In the genomic region with DNA sequence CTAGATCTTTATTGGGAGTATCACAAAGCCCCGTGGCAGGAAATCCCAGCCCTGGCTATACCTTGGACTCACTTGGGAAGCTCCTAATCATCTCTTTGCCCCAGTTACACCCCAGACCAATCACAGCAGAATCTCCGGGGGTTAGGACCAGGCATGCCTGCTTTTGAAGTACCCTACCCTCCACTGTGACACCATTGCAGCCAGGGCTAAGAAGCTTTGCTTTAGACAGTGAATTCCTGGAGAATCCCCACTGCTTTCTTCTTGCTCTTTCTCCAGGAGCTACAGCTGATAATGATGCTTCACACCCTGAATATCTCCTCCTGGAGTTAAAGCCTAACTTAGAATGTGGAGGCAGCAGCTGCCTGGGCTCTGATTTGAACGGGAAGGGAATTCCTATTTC, we compare ENCODE assay signal across 1 cellular context.
TF ChIP-seq lines count a peak whose summit lies in the region.

No MANE protein-coding gene starts in this region.

TF ChIP-seq in GM23338, 12 proteins besides CTCF, POLR2A, EP300 and RAD21 (continued from another document):
- TF ChIP-seq, protein P1, sequence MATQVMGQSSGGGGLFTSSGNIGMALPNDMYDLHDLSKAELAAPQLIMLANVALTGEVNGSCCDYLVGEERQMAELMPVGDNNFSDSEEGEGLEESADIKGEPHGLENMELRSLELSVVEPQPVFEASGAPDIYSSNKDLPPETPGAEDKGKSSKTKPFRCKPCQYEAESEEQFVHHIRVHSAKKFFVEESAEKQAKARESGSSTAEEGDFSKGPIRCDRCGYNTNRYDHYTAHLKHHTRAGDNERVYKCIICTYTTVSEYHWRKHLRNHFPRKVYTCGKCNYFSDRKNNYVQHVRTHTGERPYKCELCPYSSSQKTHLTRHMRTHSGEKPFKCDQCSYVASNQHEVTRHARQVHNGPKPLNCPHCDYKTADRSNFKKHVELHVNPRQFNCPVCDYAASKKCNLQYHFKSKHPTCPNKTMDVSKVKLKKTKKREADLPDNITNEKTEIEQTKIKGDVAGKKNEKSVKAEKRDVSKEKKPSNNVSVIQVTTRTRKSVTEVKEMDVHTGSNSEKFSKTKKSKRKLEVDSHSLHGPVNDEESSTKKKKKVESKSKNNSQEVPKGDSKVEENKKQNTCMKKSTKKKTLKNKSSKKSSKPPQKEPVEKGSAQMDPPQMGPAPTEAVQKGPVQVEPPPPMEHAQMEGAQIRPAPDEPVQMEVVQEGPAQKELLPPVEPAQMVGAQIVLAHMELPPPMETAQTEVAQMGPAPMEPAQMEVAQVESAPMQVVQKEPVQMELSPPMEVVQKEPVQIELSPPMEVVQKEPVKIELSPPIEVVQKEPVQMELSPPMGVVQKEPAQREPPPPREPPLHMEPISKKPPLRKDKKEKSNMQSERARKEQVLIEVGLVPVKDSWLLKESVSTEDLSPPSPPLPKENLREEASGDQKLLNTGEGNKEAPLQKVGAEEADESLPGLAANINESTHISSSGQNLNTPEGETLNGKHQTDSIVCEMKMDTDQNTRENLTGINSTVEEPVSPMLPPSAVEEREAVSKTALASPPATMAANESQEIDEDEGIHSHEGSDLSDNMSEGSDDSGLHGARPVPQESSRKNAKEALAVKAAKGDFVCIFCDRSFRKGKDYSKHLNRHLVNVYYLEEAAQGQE (IDR thresholded peaks at IDR 0.05; ENCODE audit: unreplicated experiment), result no peak
- no peak for TF ChIP-seq EZH2 (IDR thresholded peaks at IDR 0.05; ENCODE audit: low read depth, unreplicated experiment)
- TF ChIP-seq ZNF331 (CRISPR knock-in tag; IDR thresholded peaks at IDR 0.05; ENCODE audit: low read depth), result no peak
- TF ChIP-seq STAT1 (IDR thresholded peaks at IDR 0.05; ENCODE audit: unreplicated experiment), result no peak
- TF ChIP-seq JUNB (IDR thresholded peaks at IDR 0.05; ENCODE audit: unreplicated experiment), result no peak
- TF ChIP-seq, protein P2, sequence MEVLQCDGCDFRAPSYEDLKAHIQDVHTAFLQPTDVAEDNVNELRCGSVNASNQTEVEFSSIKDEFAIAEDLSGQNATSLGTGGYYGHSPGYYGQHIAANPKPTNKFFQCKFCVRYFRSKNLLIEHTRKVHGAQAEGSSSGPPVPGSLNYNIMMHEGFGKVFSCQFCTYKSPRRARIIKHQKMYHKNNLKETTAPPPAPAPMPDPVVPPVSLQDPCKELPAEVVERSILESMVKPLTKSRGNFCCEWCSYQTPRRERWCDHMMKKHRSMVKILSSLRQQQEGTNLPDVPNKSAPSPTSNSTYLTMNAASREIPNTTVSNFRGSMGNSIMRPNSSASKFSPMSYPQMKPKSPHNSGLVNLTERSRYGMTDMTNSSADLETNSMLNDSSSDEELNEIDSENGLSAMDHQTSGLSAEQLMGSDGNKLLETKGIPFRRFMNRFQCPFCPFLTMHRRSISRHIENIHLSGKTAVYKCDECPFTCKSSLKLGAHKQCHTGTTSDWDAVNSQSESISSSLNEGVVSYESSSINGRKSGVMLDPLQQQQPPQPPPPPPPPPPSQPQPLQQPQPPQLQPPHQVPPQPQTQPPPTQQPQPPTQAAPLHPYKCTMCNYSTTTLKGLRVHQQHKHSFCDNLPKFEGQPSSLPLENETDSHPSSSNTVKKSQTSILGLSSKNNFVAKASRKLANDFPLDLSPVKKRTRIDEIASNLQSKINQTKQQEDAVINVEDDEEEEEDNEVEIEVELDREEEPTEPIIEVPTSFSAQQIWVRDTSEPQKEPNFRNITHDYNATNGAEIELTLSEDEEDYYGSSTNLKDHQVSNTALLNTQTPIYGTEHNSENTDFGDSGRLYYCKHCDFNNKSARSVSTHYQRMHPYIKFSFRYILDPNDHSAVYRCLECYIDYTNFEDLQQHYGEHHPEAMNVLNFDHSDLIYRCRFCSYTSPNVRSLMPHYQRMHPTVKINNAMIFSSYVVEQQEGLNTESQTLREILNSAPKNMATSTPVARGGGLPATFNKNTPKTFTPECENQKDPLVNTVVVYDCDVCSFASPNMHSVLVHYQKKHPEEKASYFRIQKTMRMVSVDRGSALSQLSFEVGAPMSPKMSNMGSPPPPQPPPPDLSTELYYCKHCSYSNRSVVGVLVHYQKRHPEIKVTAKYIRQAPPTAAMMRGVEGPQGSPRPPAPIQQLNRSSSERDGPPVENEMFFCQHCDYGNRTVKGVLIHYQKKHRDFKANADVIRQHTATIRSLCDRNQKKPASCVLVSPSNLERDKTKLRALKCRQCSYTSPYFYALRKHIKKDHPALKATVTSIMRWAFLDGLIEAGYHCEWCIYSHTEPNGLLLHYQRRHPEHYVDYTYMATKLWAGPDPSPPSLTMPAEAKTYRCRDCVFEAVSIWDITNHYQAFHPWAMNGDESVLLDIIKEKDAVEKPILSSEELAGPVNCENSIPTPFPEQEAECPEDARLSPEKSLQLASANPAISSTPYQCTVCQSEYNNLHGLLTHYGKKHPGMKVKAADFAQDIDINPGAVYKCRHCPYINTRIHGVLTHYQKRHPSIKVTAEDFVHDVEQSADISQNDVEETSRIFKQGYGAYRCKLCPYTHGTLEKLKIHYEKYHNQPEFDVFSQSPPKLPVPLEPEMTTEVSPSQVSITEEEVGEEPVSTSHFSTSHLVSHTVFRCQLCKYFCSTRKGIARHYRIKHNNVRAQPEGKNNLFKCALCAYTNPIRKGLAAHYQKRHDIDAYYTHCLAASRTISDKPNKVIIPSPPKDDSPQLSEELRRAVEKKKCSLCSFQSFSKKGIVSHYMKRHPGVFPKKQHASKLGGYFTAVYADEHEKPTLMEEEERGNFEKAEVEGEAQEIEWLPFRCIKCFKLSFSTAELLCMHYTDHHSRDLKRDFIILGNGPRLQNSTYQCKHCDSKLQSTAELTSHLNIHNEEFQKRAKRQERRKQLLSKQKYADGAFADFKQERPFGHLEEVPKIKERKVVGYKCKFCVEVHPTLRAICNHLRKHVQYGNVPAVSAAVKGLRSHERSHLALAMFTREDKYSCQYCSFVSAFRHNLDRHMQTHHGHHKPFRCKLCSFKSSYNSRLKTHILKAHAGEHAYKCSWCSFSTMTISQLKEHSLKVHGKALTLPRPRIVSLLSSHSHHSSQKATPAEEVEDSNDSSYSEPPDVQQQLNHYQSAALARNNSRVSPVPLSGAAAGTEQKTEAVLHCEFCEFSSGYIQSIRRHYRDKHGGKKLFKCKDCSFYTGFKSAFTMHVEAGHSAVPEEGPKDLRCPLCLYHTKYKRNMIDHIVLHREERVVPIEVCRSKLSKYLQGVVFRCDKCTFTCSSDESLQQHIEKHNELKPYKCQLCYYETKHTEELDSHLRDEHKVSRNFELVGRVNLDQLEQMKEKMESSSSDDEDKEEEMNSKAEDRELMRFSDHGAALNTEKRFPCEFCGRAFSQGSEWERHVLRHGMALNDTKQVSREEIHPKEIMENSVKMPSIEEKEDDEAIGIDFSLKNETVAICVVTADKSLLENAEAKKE (CRISPR knock-in tag; IDR thresholded peaks at IDR 0.05), result no peak
- no peak for TF ChIP-seq NANOG (IDR thresholded peaks at IDR 0.05; ENCODE audit: borderline replicate concordance)
- no peak for TF ChIP-seq ZNF114 (CRISPR knock-in tag; IDR thresholded peaks at IDR 0.05)
- no peak for TF ChIP-seq POLR2AphosphoS5 (IDR thresholded peaks at IDR 0.05; ENCODE audit: low read depth)
- no peak for TF ChIP-seq CREB1 (CRISPR knock-in tag; IDR thresholded peaks at IDR 0.05; ENCODE audit: low read depth)
- TF ChIP-seq EZH2phosphoT487 (IDR thresholded peaks at IDR 0.05; ENCODE audit: unreplicated experiment), result no peak
